In genomic region chr19:6610934-6611370, GRCh38 we compare ENCODE assay signal across 13 cellular contexts. TPM values are rescaled to one million over a fixed set of nuclear protein-coding genes. Genes with fewer than 3 reads are reported as not detected.
DNase-seq lines count a peak whose midpoint lies in the region; ATAC-seq, FAIRE-seq and TF ChIP-seq lines count a peak whose summit lies in the region.
"Had no signal": no experiment of that assay in that cellular context is flagged by ENCODE, and none has a peak within 500 bp of the region (broad histone marks: within the 10 kb centered on the region; RNA-seq: fewer than 3 reads in every experiment).

No MANE protein-coding gene starts in this region.

- H3K9me3 ChIP-seq in adipocyte (ENCODE audit: control insufficient read depth, low read length) (no peaks in the 10 kb centered on the region), lower lobe of right lung (no peaks in the 10 kb centered on the region)

- no peak for TF ChIP-seq CTCF in lower lobe of right lung (IDR thresholded peaks at IDR 0.05)

- no peak for TF ChIP-seq POLR2A in H54 (IDR thresholded peaks at IDR 0.05; ENCODE audit: low read depth, low read length)

- DNase-seq in A172 (ENCODE audit: low spot score), result peak; percentile 96
- peak; percentile 47 for DNase-seq in H54 (ENCODE audit: insufficient read length, low spot score)
- peak; percentile 91 for DNase-seq in adipocyte (ENCODE audit: low read depth)
- peak; percentile 66 for DNase-seq in foreskin melanocyte
- no peak for DNase-seq in NCI-H2196 (lab: John Stamatoyannopoulos, UW; ENCODE audit: unreplicated experiment)
- no peak for DNase-seq in NCI-H146 treated with DMSO at 0.1 percent for 48 hours (lab: John Stamatoyannopoulos, UW; ENCODE audit: unreplicated experiment)
- DNase-seq in lower lobe of right lung, result no peak
- no peak for DNase-seq in Kasumi-1 (lab: John Stamatoyannopoulos, UW)
- DNase-seq: activated CD8-positive, alpha-beta T cell treated with anti-CD3 and anti-CD28 coated beads, Interleukin-2, amount 10 ng/mL, durations not matched to agents 7 days and 5 days; C1 segment of cervical spinal cord; midbrain; NCI-H524; T-helper 1 cell had no signal

- H3K4me3 ChIP-seq in adipocyte (ENCODE audit: low read length), result no peak overlapping the region
- H3K4me3 ChIP-seq in lower lobe of right lung, result no peak overlapping the region

- no peaks in the 10 kb centered on the region for H3K36me3 ChIP-seq in adipocyte (ENCODE audit: control insufficient read depth, insufficient read depth, low read length, severe bottlenecking)
- no peaks in the 10 kb centered on the region for H3K36me3 ChIP-seq in lower lobe of right lung

- no peak for ATAC-seq in lower lobe of right lung
- ATAC-seq: activated CD8-positive, alpha-beta T cell treated with anti-CD3 and anti-CD28 coated beads, Interleukin-2, amount 10 ng/mL, durations not matched to agents 7 days and 5 days had no signal

- H3K27me3 ChIP-seq in adipocyte (replicated peaks; ENCODE audit: control insufficient read depth, insufficient read depth, low read length) (no peaks in the 10 kb centered on the region), lower lobe of right lung (ENCODE audit: low read depth) (peaks cover 25% of the 10 kb centered on the region)

- H3K9ac ChIP-seq in adipocyte (ENCODE audit: low read length), result peak overlapping the region; percentile 31

- peak; percentile 96 for FAIRE-seq in H54 (lab: Jason Lieb, UNC)

- no peak overlapping the region for H3K27ac ChIP-seq in lower lobe of right lung

- intact Hi-C loops in lower lobe of right lung (cut with DNase I), result no loop called here

- H3K4me1 ChIP-seq in adipocyte (ENCODE audit: control insufficient read depth, insufficient read depth, low read length) (peaks cover 34% of the 10 kb centered on the region), lower lobe of right lung (no peaks in the 10 kb centered on the region)

RNA-seq across cellular contexts. Expression of gene CD70, which starts 20.0 kb away (rescaled TPM):
- total RNA-seq in A172 (2014; rRNA removed; shearing (Covaris generic)), result 22.7 and 57.3 TPM in 2 replicates
- 2.6 TPM for total RNA-seq in lower lobe of right lung

RNA-seq across cellular contexts. Expression of gene TNFSF14, which starts 59.0 kb away (rescaled TPM):
- 0.10 TPM in 1 of 2 replicates, not detected in the other for total RNA-seq in A172 (2014; rRNA removed; shearing (Covaris generic))
- 3.3 TPM for total RNA-seq in lower lobe of right lung

Comparison
In these comparisons a context has a peak if more than half of its experiments do, and no peak if none do; other contexts are left out.
1. DNase-seq: peak in A172 (single experiment), H54 (single experiment), adipocyte (single experiment) and foreskin melanocyte (single experiment); none in NCI-H2196 (single experiment), NCI-H146 treated with DMSO at 0.1 percent for 48 hours (single experiment), lower lobe of right lung (single experiment) and Kasumi-1 (0 of 2).